In genomic region chr16:721765-722481, GRCh38 we compare ENCODE assay signal across 8 cellular contexts. TPM values are rescaled to one million over a fixed set of nuclear protein-coding genes. Genes with fewer than 3 reads are reported as not detected.
A peak's percentile ranks its signal among the peaks of the same experiment; 100 is the strongest.
DNase-seq lines count a peak whose midpoint lies in the region; ATAC-seq, FAIRE-seq and TF ChIP-seq lines count a peak whose summit lies in the region.

No MANE protein-coding gene starts in this region.

- TF ChIP-seq CTCF in body of pancreas (IDR thresholded peaks at IDR 0.05), result no peak

- no peaks in the 10 kb centered on the region for H3K36me3 Mint-ChIP-seq in stimulated activated naive CD8-positive, alpha-beta T cell treated with anti-CD3 and anti-CD28 coated beads, Interleukin-15, Interleukin-2, amounts not matched to agents 100 ng/mL and 50 ng/mL, for 24 hours (ENCODE audit: low read depth)

- WGBS in body of pancreas, 2 donors, result 89% methylated on average over 44 of the region's 47 CpGs; no CpG with 5 or more reads in 1 of the 2 donors

- peaks cover 31% of the 10 kb centered on the region for H3K4me1 Mint-ChIP-seq in stimulated activated naive CD8-positive, alpha-beta T cell treated with anti-CD3 and anti-CD28 coated beads, Interleukin-15, Interleukin-2, amounts not matched to agents 100 ng/mL and 50 ng/mL, for 24 hours (ENCODE audit: low read depth)

- peaks cover 54% of the 10 kb centered on the region for H3K4me1 ChIP-seq in body of pancreas
- H3K4me1 ChIP-seq in mucosa of rectum (ENCODE audit: control insufficient read depth in 2 of 2, insufficient read depth in 2 of 2, low read length in 2 of 2), result peaks cover 32 to 44% of the 10 kb centered on the region in 2 donors

- DNase-seq in stimulated activated naive CD8-positive, alpha-beta T cell treated with anti-CD3 and anti-CD28 coated beads, Interleukin-15, Interleukin-2, amounts not matched to agents 100 U/mL and 50 U/mL, for 24 hours, result no peak
- DNase-seq in body of pancreas (no peak), NCI-H524 (lab: John Stamatoyannopoulos, UW) (no peak), H54 (ENCODE audit: insufficient read length, low spot score) (no peak)
- DNase-seq in stimulated activated naive CD4-positive, alpha-beta T cell treated with Interleukin-2 at 50 U/mL for 16 hours (lab: John Stamatoyannopoulos, UW), result no peak

- TF ChIP-seq POLR2A in body of pancreas (IDR thresholded peaks at IDR 0.05) (no peak), H54 (IDR thresholded peaks at IDR 0.05; ENCODE audit: low read depth, low read length) (no peak)

- FAIRE-seq in H54 (lab: Jason Lieb, UNC), result no peak

- H3K27me3 ChIP-seq in body of pancreas (no peaks in the 10 kb centered on the region), mucosa of rectum (ENCODE audit: control insufficient read depth in 2 of 2, insufficient read depth in 2 of 2, low read length in 2 of 2) (peaks cover 9 to 16% of the 10 kb centered on the region in 2 donors)

- no peak overlapping the region for H3K9ac ChIP-seq in mucosa of rectum (ENCODE audit: low read depth in 1 of 2, low read length in 2 of 2)

- peak overlapping the region; percentile 66 for H3K4me3 Mint-ChIP-seq in stimulated activated naive CD8-positive, alpha-beta T cell treated with anti-CD3 and anti-CD28 coated beads, Interleukin-15, Interleukin-2, amounts not matched to agents 100 ng/mL and 50 ng/mL, for 24 hours

- intact Hi-C loops in body of pancreas (cut with DNase I), result no loop called here

- no peaks in the 10 kb centered on the region for H3K27me3 Mint-ChIP-seq in stimulated activated naive CD8-positive, alpha-beta T cell treated with anti-CD3 and anti-CD28 coated beads, Interleukin-15, Interleukin-2, amounts not matched to agents 100 ng/mL and 50 ng/mL, for 24 hours

- H3K27ac Mint-ChIP-seq in stimulated activated naive CD8-positive, alpha-beta T cell treated with anti-CD3 and anti-CD28 coated beads, Interleukin-15, Interleukin-2, amounts not matched to agents 100 ng/mL and 50 ng/mL, for 24 hours, result peak overlapping the region; percentile 45

- H3K36me3 ChIP-seq in body of pancreas (replicated peaks in 1 of 2; ENCODE audit: insufficient read depth in 1 of 2, low read depth in 2 of 2), result no peaks in the 10 kb centered on the region
- no peaks in the 10 kb centered on the region for H3K36me3 ChIP-seq in mucosa of rectum (ENCODE audit: control insufficient read depth in 2 of 2, insufficient read depth in 2 of 2, low read length in 2 of 2)

- no peak overlapping the region for H3K4me3 ChIP-seq in body of pancreas
- H3K4me3 ChIP-seq in mucosa of rectum (ENCODE audit: low read length in 2 of 2), result peak overlapping the region; percentile 50 to 80

- H3K9me3 ChIP-seq in body of pancreas (no peaks in the 10 kb centered on the region), mucosa of rectum (ENCODE audit: control insufficient read depth in 2 of 2, low read length in 2 of 2) (no peaks in the 10 kb centered on the region)

- H3K27ac ChIP-seq in body of pancreas, result peak overlapping the region in 3 of 4 donors; percentile 64 to 89 (median 85)
- peak overlapping the region; percentile 87 to 90 for H3K27ac ChIP-seq in mucosa of rectum (ENCODE audit: low read depth in 2 of 2, low read length in 2 of 2)

- ATAC-seq in stimulated activated naive CD8-positive, alpha-beta T cell treated with anti-CD3 and anti-CD28 coated beads, Interleukin-15, Interleukin-2, amounts not matched to agents 100 U/mL and 50 U/mL, for 24 hours, result no peak
- ATAC-seq in body of pancreas (no peak), GM21528 (IDR thresholded peaks at IDR 0.05; ENCODE audit: low FRiP score, unreplicated experiment) (no peak)

- H3K9me3 Mint-ChIP-seq in stimulated activated naive CD8-positive, alpha-beta T cell treated with anti-CD3 and anti-CD28 coated beads, Interleukin-15, Interleukin-2, amounts not matched to agents 100 ng/mL and 50 ng/mL, for 24 hours, result no peaks in the 10 kb centered on the region

RNA-seq across cellular contexts. Expression of gene ANTKMT, which starts 1.0 kb away (rescaled TPM):
- total RNA-seq in body of pancreas, result 100 to 1,000 TPM in 1 of 2 donors, 10 to 100 TPM in 1; 71.6 to 189 TPM

RNA-seq across cellular contexts. Expression of gene CCDC78, which starts 4.3 kb away (rescaled TPM):
- total RNA-seq in body of pancreas, result not detected

RNA-seq across cellular contexts. Expression of gene HAGHL, which starts 5.0 kb away (rescaled TPM):
- 1 to 10 TPM in 1 of 2 donors, not detected in 1; 2.6 TPM for total RNA-seq in body of pancreas

RNA-seq across cellular contexts. Expression of gene METRN, which starts 7.0 kb away (rescaled TPM):
- total RNA-seq in body of pancreas, result 10 to 100 TPM; 36.6 to 71.9 TPM

RNA-seq across cellular contexts. Expression of gene FBXL16, which starts 16.3 kb away (rescaled TPM):
- total RNA-seq in body of pancreas, result 1 to 10 TPM; 1.0 to 2.3 TPM

Comparison
In these comparisons a context has a peak if more than half of its experiments do, and no peak if none do; other contexts are left out.
1. H3K4me3 ChIP-seq: peak in mucosa of rectum (2 of 2); none in body of pancreas (0 of 2).